8 cellular contexts compared by ENCODE assay signal in the genomic region with DNA sequence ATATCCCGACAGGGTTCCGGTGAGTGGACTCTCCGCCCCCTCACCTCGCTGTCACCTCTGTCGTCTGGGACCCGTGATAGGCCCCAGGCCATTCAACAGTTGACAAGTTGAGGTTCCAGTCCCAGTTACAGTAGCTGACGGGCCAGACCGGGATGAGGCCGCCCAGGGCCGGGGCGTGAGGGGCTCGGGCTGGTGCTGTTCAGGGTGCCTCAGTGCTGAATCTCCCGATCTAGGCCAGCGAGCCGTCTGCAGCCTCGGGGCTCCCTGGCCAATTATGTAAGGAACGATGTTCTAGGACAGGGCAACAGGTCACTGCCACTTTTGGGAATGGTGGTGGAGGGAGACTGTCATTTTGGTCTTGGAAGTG. TPM values are rescaled to one million over a fixed set of nuclear protein-coding genes. Genes with fewer than 3 reads are reported as not detected.
DNase-seq lines count a peak whose midpoint lies in the region; ATAC-seq and TF ChIP-seq lines count a peak whose summit lies in the region.

No MANE protein-coding gene starts in this region.

- no peak overlapping the region for H3K27ac ChIP-seq in iPS-18a (ENCODE audit: low read length)

- TF ChIP-seq RAD21 in Ishikawa (IDR thresholded peaks at IDR 0.05; ENCODE audit: low read depth), result no peak

- peak overlapping the region; percentile 99 for H3K4me3 Mint-ChIP-seq in activated naive CD8-positive, alpha-beta T cell treated with anti-CD3 and anti-CD28 coated beads for 36 hours

- H3K36me3 Mint-ChIP-seq in activated naive CD8-positive, alpha-beta T cell treated with anti-CD3 and anti-CD28 coated beads for 36 hours, result peaks cover 6% of the 10 kb centered on the region

- H3K9me3 Mint-ChIP-seq in activated naive CD8-positive, alpha-beta T cell treated with anti-CD3 and anti-CD28 coated beads for 36 hours, result no peaks in the 10 kb centered on the region

- no peaks in the 10 kb centered on the region for H3K27me3 ChIP-seq in iPS-18a (ENCODE audit: control insufficient read depth, insufficient read depth, low read length)

- no peak for TF ChIP-seq EP300 in Ishikawa (IDR thresholded peaks at IDR 0.05; ENCODE audit: borderline replicate concordance)

- peaks cover 35% of the 10 kb centered on the region for H3K4me1 Mint-ChIP-seq in activated naive CD8-positive, alpha-beta T cell treated with anti-CD3 and anti-CD28 coated beads for 36 hours

- no peaks in the 10 kb centered on the region for H3K9me3 ChIP-seq in iPS-18a (ENCODE audit: control insufficient read depth, low read depth, low read length)

- peak overlapping the region; percentile 47 for H3K27ac Mint-ChIP-seq in activated naive CD8-positive, alpha-beta T cell treated with anti-CD3 and anti-CD28 coated beads for 36 hours

- DNase-seq in SIG-M5 treated with dmso at 0.1 percent for 504 hours (lab: John Stamatoyannopoulos, UW; ENCODE audit: unreplicated experiment) (peak; percentile 13), SIG-M5 (lab: John Stamatoyannopoulos, UW) (no peak)
- peak; percentile 41 for DNase-seq in activated naive CD8-positive, alpha-beta T cell treated with anti-CD3 and anti-CD28 coated beads for 36 hours
- DNase-seq in stimulated activated CD4-positive, alpha-beta T cell treated with anti-CD3 and anti-CD28 coated beads, Interleukin-4, amount 100 ng/mL, for 24 hours, result peak; percentile 25

- H3K27me3 Mint-ChIP-seq in activated naive CD8-positive, alpha-beta T cell treated with anti-CD3 and anti-CD28 coated beads for 36 hours, result no peaks in the 10 kb centered on the region

- peak overlapping the region; percentile 78 for H3K4me3 ChIP-seq in iPS-18a (ENCODE audit: low read length)

- peaks cover 36% of the 10 kb centered on the region for H3K36me3 ChIP-seq in iPS-18a (ENCODE audit: control insufficient read depth, low read depth, low read length)

- H3K4me1 ChIP-seq in iPS-18a (ENCODE audit: control insufficient read depth, low read depth, low read length), result peaks cover 19% of the 10 kb centered on the region

- ATAC-seq in HG03469 (IDR thresholded peaks at IDR 0.05; ENCODE audit: unreplicated experiment) (no peak), HG03108 (IDR thresholded peaks at IDR 0.05; ENCODE audit: unreplicated experiment) (no peak)

- peak overlapping the region; percentile 68 for H3K9ac ChIP-seq in iPS-18a (ENCODE audit: low read length)

TF ChIP-seq in Ishikawa, 13 proteins besides CTCF, POLR2A, EP300 and RAD21:
- TF ChIP-seq TAF1 (IDR thresholded peaks at IDR 0.05; ENCODE audit: low read depth) (no peak), NFIC (IDR thresholded peaks at IDR 0.05) (no peak)
- TF ChIP-seq, protein P1, sequence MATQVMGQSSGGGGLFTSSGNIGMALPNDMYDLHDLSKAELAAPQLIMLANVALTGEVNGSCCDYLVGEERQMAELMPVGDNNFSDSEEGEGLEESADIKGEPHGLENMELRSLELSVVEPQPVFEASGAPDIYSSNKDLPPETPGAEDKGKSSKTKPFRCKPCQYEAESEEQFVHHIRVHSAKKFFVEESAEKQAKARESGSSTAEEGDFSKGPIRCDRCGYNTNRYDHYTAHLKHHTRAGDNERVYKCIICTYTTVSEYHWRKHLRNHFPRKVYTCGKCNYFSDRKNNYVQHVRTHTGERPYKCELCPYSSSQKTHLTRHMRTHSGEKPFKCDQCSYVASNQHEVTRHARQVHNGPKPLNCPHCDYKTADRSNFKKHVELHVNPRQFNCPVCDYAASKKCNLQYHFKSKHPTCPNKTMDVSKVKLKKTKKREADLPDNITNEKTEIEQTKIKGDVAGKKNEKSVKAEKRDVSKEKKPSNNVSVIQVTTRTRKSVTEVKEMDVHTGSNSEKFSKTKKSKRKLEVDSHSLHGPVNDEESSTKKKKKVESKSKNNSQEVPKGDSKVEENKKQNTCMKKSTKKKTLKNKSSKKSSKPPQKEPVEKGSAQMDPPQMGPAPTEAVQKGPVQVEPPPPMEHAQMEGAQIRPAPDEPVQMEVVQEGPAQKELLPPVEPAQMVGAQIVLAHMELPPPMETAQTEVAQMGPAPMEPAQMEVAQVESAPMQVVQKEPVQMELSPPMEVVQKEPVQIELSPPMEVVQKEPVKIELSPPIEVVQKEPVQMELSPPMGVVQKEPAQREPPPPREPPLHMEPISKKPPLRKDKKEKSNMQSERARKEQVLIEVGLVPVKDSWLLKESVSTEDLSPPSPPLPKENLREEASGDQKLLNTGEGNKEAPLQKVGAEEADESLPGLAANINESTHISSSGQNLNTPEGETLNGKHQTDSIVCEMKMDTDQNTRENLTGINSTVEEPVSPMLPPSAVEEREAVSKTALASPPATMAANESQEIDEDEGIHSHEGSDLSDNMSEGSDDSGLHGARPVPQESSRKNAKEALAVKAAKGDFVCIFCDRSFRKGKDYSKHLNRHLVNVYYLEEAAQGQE (IDR thresholded peaks at IDR 0.05; ENCODE audit: low read depth), result peak; percentile 69
TF ChIP-seq in Ishikawa: peak in this region for 1.

RNA-seq across cellular contexts. Expression of a gene that starts 0.7 kb away (rescaled TPM):
- total RNA-seq in activated naive CD8-positive, alpha-beta T cell treated with anti-CD3 and anti-CD28 coated beads for 36 hours, result 10 to 100 TPM; 47.6 TPM

RNA-seq across cellular contexts. Expression of a gene that starts 10.8 kb away (rescaled TPM):
- total RNA-seq in activated naive CD8-positive, alpha-beta T cell treated with anti-CD3 and anti-CD28 coated beads for 36 hours, result 1 to 10 TPM; 4.0 to 4.4 TPM

RNA-seq across cellular contexts. Expression of a gene that starts 31.0 kb away (rescaled TPM):
- total RNA-seq in activated naive CD8-positive, alpha-beta T cell treated with anti-CD3 and anti-CD28 coated beads for 36 hours, result not detected

RNA-seq across cellular contexts. Expression of a gene that starts 56.2 kb away (rescaled TPM):
- total RNA-seq in activated naive CD8-positive, alpha-beta T cell treated with anti-CD3 and anti-CD28 coated beads for 36 hours, result 10 to 100 TPM; 56.7 to 58.7 TPM
